In genomic region chrX:71147496-71148277, GRCh38 we compare ENCODE assay signal across 16 cellular contexts. TPM values are rescaled to one million over a fixed set of nuclear protein-coding genes. Genes with fewer than 3 reads are reported as not detected.
DNase-seq lines count a peak whose midpoint lies in the region; TF ChIP-seq lines count a peak whose summit lies in the region.
"Had no signal": no experiment of that assay in that cellular context is flagged by ENCODE, and none has a peak within 500 bp of the region (broad histone marks: within the 10 kb centered on the region; RNA-seq: fewer than 3 reads in every experiment).

No MANE protein-coding gene starts in this region.

- H3K27ac Mint-ChIP-seq in brain (peak overlapping the region in 4 of 5 experiments; percentile 53 to 95 (median 66)), MCF 10A (ENCODE audit: low read depth, unreplicated experiment) (no peak overlapping the region)
- H3K27ac Mint-ChIP-seq: activated CD8-positive, alpha-beta T cell treated with anti-CD3 and anti-CD28 coated beads, Interleukin-2, amount 10 ng/mL, durations not matched to agents 7 days and 5 days; stimulated activated memory B cell treated with anti-CD40 and anti-IgM and Interleukin-4, amounts not matched to agents 10 μg/mL and 1 μg/mL and 100 μg/mL, for 72 hours had no signal

- no peak for TF ChIP-seq CTCF in brain (conservative IDR thresholded peaks at IDR 0.05)
- no peak for TF ChIP-seq CTCF in MCF 10A (IDR thresholded peaks at IDR 0.05; ENCODE audit: unreplicated experiment)

- H3K27me3 Mint-ChIP-seq in brain (peaks cover 4% of the 10 kb centered on the region), MCF 10A (ENCODE audit: insufficient read depth, unreplicated experiment) (peaks cover 33% of the 10 kb centered on the region)
- H3K27me3 Mint-ChIP-seq: stimulated activated memory B cell treated with anti-CD40 and anti-IgM and Interleukin-4, amounts not matched to agents 10 μg/mL and 1 μg/mL and 100 μg/mL, for 72 hours had no signal

- H3K36me3 ChIP-seq in BLaER1, result peaks cover 7% of the 10 kb centered on the region
- H3K36me3 ChIP-seq: vagina had no signal

- BruUV-seq in MCF 10A (replicated peaks; lab: Mats Ljungman, UMichigan), result no TSS peak

- H3K9me3 Mint-ChIP-seq in brain (peaks cover 0 to 2% (median 0%) of the 10 kb centered on the region in 5 experiments), MCF 10A (ENCODE audit: unreplicated experiment) (no peaks in the 10 kb centered on the region)
- H3K9me3 Mint-ChIP-seq: stimulated activated memory B cell treated with anti-CD40 and anti-IgM and Interleukin-4, amounts not matched to agents 10 μg/mL and 1 μg/mL and 100 μg/mL, for 72 hours had no signal

- CTCF ChIA-PET in MCF 10A (lab: Yijun Ruan, JAX), result interaction anchor here (0.8 to 1.1 kb wide), 2 partner anchors 9 to 94 kb away, joined by 3 read pairs; no protein-coding TSS in a partner anchor

- H3K9ac ChIP-seq in BLaER1, result no peak overlapping the region

- peaks cover 7% of the 10 kb centered on the region; the same call in 1 of the 2 replicates for H4K20me1 ChIP-seq in BLaER1

- peak overlapping the region; percentile 24; the same call in 1 of the 2 replicates for H3K4me2 ChIP-seq in BLaER1

- H3K4me1 ChIP-seq in BLaER1, result peaks cover 35% of the 10 kb centered on the region
- H3K4me1 ChIP-seq: Caco-2 had no signal

- H3K4me3 ChIP-seq in BLaER1, result no peak overlapping the region
- H3K4me3 ChIP-seq: body of pancreas, vagina had no signal

- POLR2A ChIA-PET in MCF 10A (lab: Yijun Ruan, JAX), result no interaction called here

- no peak overlapping the region for H3K27ac ChIP-seq in BLaER1
- H3K27ac ChIP-seq: body of pancreas, vagina had no signal

- peaks cover 48% of the 10 kb centered on the region for H3K27me3 ChIP-seq in BLaER1
- H3K27me3 ChIP-seq: body of pancreas, vagina had no signal

- peaks cover 27% of the 10 kb centered on the region for H3K4me1 Mint-ChIP-seq in brain
- no peaks in the 10 kb centered on the region for H3K4me1 Mint-ChIP-seq in MCF 10A (ENCODE audit: insufficient read depth, unreplicated experiment)

- H3K36me3 Mint-ChIP-seq in brain (no peaks in the 10 kb centered on the region), MCF 10A (ENCODE audit: insufficient read depth, unreplicated experiment) (peaks cover 15% of the 10 kb centered on the region)

- no peaks in the 10 kb centered on the region for H3K9me3 ChIP-seq in BLaER1
- H3K9me3 ChIP-seq: body of pancreas, Caco-2, vagina had no signal

- H3K4me3 Mint-ChIP-seq in brain, result peak overlapping the region; percentile 56 to 94 (median 88)
- no peak overlapping the region for H3K4me3 Mint-ChIP-seq in MCF 10A (ENCODE audit: unreplicated experiment)
- H3K4me3 Mint-ChIP-seq: activated CD8-positive, alpha-beta T cell treated with anti-CD3 and anti-CD28 coated beads, Interleukin-2, amount 10 ng/mL, durations not matched to agents 7 days and 5 days; stimulated activated memory B cell treated with anti-CD40 and anti-IgM and Interleukin-4, amounts not matched to agents 10 μg/mL and 1 μg/mL and 100 μg/mL, for 72 hours had no signal

- intact Hi-C loops in MCF 10A (cut with micrococcal nuclease), result no loop called here

- no peak for DNase-seq in activated CD4-positive, alpha-beta T cell treated with anti-CD3 and anti-CD28 coated beads, Interleukin-2, amount 50 U/mL, for 1 hour
- no peak for DNase-seq in MCF 10A (ENCODE audit: unreplicated experiment)
- DNase-seq: activated CD8-positive, alpha-beta T cell treated with anti-CD3 and anti-CD28 coated beads, Interleukin-2, amount 10 ng/mL, durations not matched to agents 7 days and 5 days; activated gamma-delta T cell; body of pancreas; Caco-2; kidney glomerular epithelial cell; NCI-H187; NCI-H69; stimulated activated CD4-positive, alpha-beta T cell treated with anti-CD3 and anti-CD28 coated beads, Interleukin-2, amount 100 ng/mL, for 48 hours had no signal

RNA-seq across cellular contexts. Expression of gene NLGN3, which starts 3.0 kb away (rescaled TPM):
- polyA plus RNA-seq in brain (ENCODE audit: insufficient read depth, low read depth, low replicate concordance), result 27.3 TPM
- 0.42 and 0.44 TPM in 2 replicates for total RNA-seq in MCF 10A (2022)

RNA-seq across cellular contexts. Expression of gene MED12, which starts 29.3 kb away (rescaled TPM):
- polyA plus RNA-seq in brain (ENCODE audit: insufficient read depth, low read depth, low replicate concordance), result 38.0 TPM
- total RNA-seq in MCF 10A (2022), result 36.6 and 39.4 TPM in 2 replicates

RNA-seq across cellular contexts. Expression of gene IL2RG, which starts 36.3 kb away (rescaled TPM):
- polyA plus RNA-seq in brain (ENCODE audit: insufficient read depth, low read depth, low replicate concordance), result 1.6 TPM
- total RNA-seq in MCF 10A (2022), result 1.5 TPM in 1 of 2 replicates, not detected in the other

RNA-seq across cellular contexts. Expression of gene CXorf65, which starts 41.1 kb away (rescaled TPM):
- polyA plus RNA-seq in brain (ENCODE audit: insufficient read depth, low read depth, low replicate concordance), result not detected
- total RNA-seq in MCF 10A (2022), result not detected in 2 replicates
- total RNA-seq: A673, body of pancreas, Caco-2, Right ventricle myocardium inferior, vagina had no signal

RNA-seq across cellular contexts. Expression of gene FOXO4, which starts 52.0 kb away (rescaled TPM):
- 41.8 TPM for polyA plus RNA-seq in brain (ENCODE audit: insufficient read depth, low read depth, low replicate concordance)
- 6.4 and 7.7 TPM in 2 replicates for total RNA-seq in MCF 10A (2022)
